Comparison of ENCODE assay signal across 24 cellular contexts in the genomic region with DNA sequence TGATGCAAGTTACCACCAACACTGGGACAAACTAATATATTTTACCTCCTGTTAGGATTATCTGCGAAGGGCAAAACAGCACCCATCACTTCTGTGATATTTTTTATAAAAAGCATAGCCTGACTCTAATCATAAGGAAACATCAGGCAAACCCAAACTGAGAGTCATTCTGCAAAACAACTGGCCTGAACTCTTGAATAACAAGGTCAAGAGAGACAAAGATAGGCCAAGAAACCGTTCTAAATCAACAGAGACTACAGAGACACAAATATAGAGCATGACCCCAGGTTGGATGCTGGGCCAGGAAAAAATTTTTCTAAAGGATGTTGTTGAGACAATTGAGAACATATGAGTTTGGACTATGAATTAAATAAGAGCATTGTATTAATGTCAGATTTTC.
"Had no signal": no experiment of that assay in that cellular context is flagged by ENCODE, and none has a peak within 500 bp of the region (broad histone marks: within the 10 kb centered on the region; RNA-seq: fewer than 3 reads in every experiment).

No MANE protein-coding gene starts in this region.

- H3K4me1 ChIP-seq: pancreas, prostate gland, right lobe of liver, sigmoid colon, stomach, thyroid gland, upper lobe of left lung, vagina had no signal

- DNase-seq: natural killer cell; nephron progenitor cell; nucleus accumbens; pancreas; right cardiac atrium; right lobe of liver; sigmoid colon; small intestine; stimulated activated CD4-positive, alpha-beta T cell treated with anti-CD3 and anti-CD28 coated beads, Interleukin-15, amount 100 ng/mL, for 24 hours; stimulated activated CD4-positive, alpha-beta T cell treated with anti-CD3 and anti-CD28 coated beads, Interleukin-2, amount 100 ng/mL, for 24 hours; stimulated activated CD4-positive, alpha-beta T cell treated with anti-CD3 and anti-CD28 coated beads, Interleukin-2, amount 100 ng/mL, for 48 hours; stimulated activated CD4-positive, alpha-beta T cell treated with anti-CD3 and anti-CD28 coated beads, Interleukin-4, amount 100 ng/mL, for 24 hours; stimulated activated naive B cell treated with anti-CD40 and anti-IgM and Interleukin-4, amounts not matched to agents 10 μg/mL and 1 μg/mL and 100 μg/mL, for 72 hours; stimulated activated naive CD4-positive, alpha-beta T cell treated with Interleukin-2 at 50 U/mL for 16 hours; stomach; thyroid gland; upper lobe of left lung had no signal

- H3K36me3 ChIP-seq: neutrophil, pancreas, prostate gland, right lobe of liver, sigmoid colon, stomach, thoracic aorta, thyroid gland, tibial nerve, upper lobe of left lung, vagina had no signal

- H3K4me3 ChIP-seq: pancreas, prostate gland, right lobe of liver, sigmoid colon, stomach, thoracic aorta, thyroid gland, tibial nerve, upper lobe of left lung, vagina had no signal

- H3K27ac ChIP-seq: neutrophil, pancreas, prostate gland, right lobe of liver, sigmoid colon, stomach, thoracic aorta, thyroid gland, tibial nerve, upper lobe of left lung, vagina had no signal

- H3K27me3 ChIP-seq: neutrophil, pancreas, right lobe of liver, sigmoid colon, stomach, thyroid gland, tibial nerve, upper lobe of left lung, vagina had no signal

- H3K9me3 ChIP-seq: neutrophil, pancreas, prostate gland, right lobe of liver, sigmoid colon, stomach, thoracic aorta, thyroid gland, tibial nerve, upper lobe of left lung, vagina had no signal

- FAIRE-seq: pancreas, small intestine, urothelium cell line had no signal

- ATAC-seq: natural killer cell; pancreas; stimulated activated effector memory CD8-positive, alpha-beta T cell treated with anti-CD3 and anti-CD28 coated beads, Interleukin-12 subunit alpha, Interleukin-12 subunit beta, amount 100 ng/mL, for 72 hours; stimulated activated naive B cell treated with anti-CD40 and anti-IgM and Interleukin-4, amounts not matched to agents 10 μg/mL and 1 μg/mL and 100 μg/mL, for 72 hours had no signal
